ENCODE assay signal across 28 cellular contexts in genomic region chr10:97547889-97548485, GRCh38. TPM values are rescaled to one million over a fixed set of nuclear protein-coding genes. Genes with fewer than 3 reads are reported as not detected.
A peak's percentile ranks its signal among the peaks of the same experiment; 100 is the strongest.
DNase-seq lines count a peak whose midpoint lies in the region; ATAC-seq, FAIRE-seq and TF ChIP-seq lines count a peak whose summit lies in the region.
"Had no signal": no experiment of that assay in that cellular context is flagged by ENCODE, and none has a peak within 500 bp of the region (broad histone marks: within the 10 kb centered on the region; RNA-seq: fewer than 3 reads in every experiment).

No MANE protein-coding gene starts in this region.

- H3K79me2 ChIP-seq in GM23248 (ENCODE audit: insufficient read depth) = peaks cover 87% of the 10 kb centered on the region

- H3K27me3 Mint-ChIP-seq in endothelial cell (ENCODE audit: unreplicated experiment) = peaks cover 8% of the 10 kb centered on the region

- H2BK120ac ChIP-seq in mesenchymal stem cell (ENCODE audit: low read depth, low read length) = no peak overlapping the region

- TF ChIP-seq CTCF in endothelial cell (IDR thresholded peaks at IDR 0.05; ENCODE audit: unreplicated experiment) = no peak
- TF ChIP-seq CTCF in dorsolateral prefrontal cortex (IDR thresholded peaks at IDR 0.05 in 54 of 56, conservative IDR thresholded peaks at IDR 0.05 in 2 of 56; ENCODE audit: low read depth in 1 of 56, partially characterized antibody in 56 of 56) = no peak

- no peak overlapping the region for H4K91ac ChIP-seq in mesenchymal stem cell (ENCODE audit: low read length)

- ATAC-seq in GM19035 (IDR thresholded peaks at IDR 0.05; ENCODE audit: unreplicated experiment) = no peak
- ATAC-seq: natural killer cell treated with Interleukin-12 subunit alpha and Interleukin-12 subunit beta and Interleukin-15 and Interleukin-18, amount 100 ng/mL, for 72 hours had no signal

- in situ Hi-C loops in GM23248 (cut with MboI) = no loop called here

- intact Hi-C loops in dorsolateral prefrontal cortex (cut with DNase I) = loop anchor here in 1 of 2 donors (2.0 kb wide), 1 partner anchor 49 kb away; the partner anchor contains the start of genes MMS19 and UBTD1

- FAIRE-seq in RCC 7860 (lab: Jason Lieb, UNC) = no peak
- FAIRE-seq: endothelial cell of umbilical vein, GM19239 had no signal

- H3K9me3 Mint-ChIP-seq in endothelial cell (ENCODE audit: unreplicated experiment) = no peaks in the 10 kb centered on the region
- H3K9me3 Mint-ChIP-seq: CD14-positive monocyte; natural killer cell treated with Interleukin-12 subunit alpha and Interleukin-12 subunit beta and Interleukin-15 and Interleukin-18, amount 100 ng/mL, for 72 hours; T-helper 1 cell treated with Interleukin-12 subunit alpha and Interleukin-12 subunit beta and Interleukin-4 antibody, amounts not matched to agents 30 μg/mL and 1 μg/mL, for 36 hours had no signal

- H2BK5ac ChIP-seq in mesenchymal stem cell (ENCODE audit: low read depth, low read length, poor library complexity, severe bottlenecking) = no peak overlapping the region

- peaks cover 65% of the 10 kb centered on the region for H3K4me1 Mint-ChIP-seq in endothelial cell (ENCODE audit: unreplicated experiment)

- H3K4me1 ChIP-seq in GM23248 (ENCODE audit: insufficient read depth) (peaks cover 14% of the 10 kb centered on the region), mesenchymal stem cell (ENCODE audit: control insufficient read depth, insufficient read depth, low read depth, low read length) (peaks cover 36% of the 10 kb centered on the region)
- H3K4me1 ChIP-seq: colonic mucosa, HAP-1 had no signal

- H3K23ac ChIP-seq in mesenchymal stem cell (ENCODE audit: low read length in 2 of 2) = no peak overlapping the region

- no peak overlapping the region for H2AK5ac ChIP-seq in mesenchymal stem cell (ENCODE audit: low read length, severe bottlenecking)

- H3K27me3 ChIP-seq in GM23248 (replicated peaks; ENCODE audit: insufficient read depth) = no peaks in the 10 kb centered on the region
- H3K27me3 ChIP-seq in mesenchymal stem cell (ENCODE audit: control insufficient read depth in 1 of 2, insufficient read depth in 1 of 2, low read length in 2 of 2) = no peaks in the 10 kb centered on the region
- H3K27me3 ChIP-seq in dorsolateral prefrontal cortex = no peaks in the 10 kb centered on the region
- no peaks in the 10 kb centered on the region for H3K27me3 ChIP-seq in MG63
- H3K27me3 ChIP-seq: colonic mucosa, suprapubic skin had no signal

- H3K14ac ChIP-seq in mesenchymal stem cell (ENCODE audit: low read length in 2 of 2) = no peak overlapping the region

- H3K4me3 Mint-ChIP-seq in endothelial cell (ENCODE audit: unreplicated experiment) = no peak overlapping the region
- H3K4me3 Mint-ChIP-seq: CD14-positive monocyte; natural killer cell treated with Interleukin-12 subunit alpha and Interleukin-12 subunit beta and Interleukin-15 and Interleukin-18, amount 100 ng/mL, for 72 hours; T-helper 1 cell treated with Interleukin-12 subunit alpha and Interleukin-12 subunit beta and Interleukin-4 antibody, amounts not matched to agents 30 μg/mL and 1 μg/mL, for 36 hours had no signal

- H3K79me1 ChIP-seq in mesenchymal stem cell (replicated peaks; ENCODE audit: low read length, poor library complexity, severe bottlenecking) = peaks cover 25% of the 10 kb centered on the region

- no peaks in the 10 kb centered on the region for H3K9me3 ChIP-seq in GM23248 (ENCODE audit: low read depth)
- H3K9me3 ChIP-seq in mesenchymal stem cell (ENCODE audit: control insufficient read depth, low read length) = no peaks in the 10 kb centered on the region
- H3K9me3 ChIP-seq in MG63 = no peaks in the 10 kb centered on the region
- H3K9me3 ChIP-seq: colonic mucosa, HAP-1, suprapubic skin had no signal

- peaks cover 4% of the 10 kb centered on the region for H3K36me3 Mint-ChIP-seq in endothelial cell (ENCODE audit: low read depth, unreplicated experiment)
- H3K36me3 Mint-ChIP-seq: natural killer cell treated with Interleukin-12 subunit alpha and Interleukin-12 subunit beta and Interleukin-15 and Interleukin-18, amount 100 ng/mL, for 72 hours had no signal

- no peaks in the 10 kb centered on the region for H4K20me1 ChIP-seq in GM23248 (ENCODE audit: insufficient read depth)

- H4K8ac ChIP-seq in mesenchymal stem cell (ENCODE audit: low read length) = no peak overlapping the region

- peak overlapping the region; percentile 18 to 69 for H2BK12ac ChIP-seq in mesenchymal stem cell (ENCODE audit: low read length in 2 of 2)

- no peak overlapping the region for H2AFZ ChIP-seq in GM23248
- no peak overlapping the region for H2AFZ ChIP-seq in mesenchymal stem cell (ENCODE audit: low read depth, low read length)

- DNase-seq in GM23248 (peak; percentile 38), RCC 7860 (ENCODE audit: low spot score) (peak; percentile 47), endothelial cell (ENCODE audit: low spot score) (no peak), mesenchymal stem cell (peak; percentile 38), NCI-H187 treated with DMSO at 0.1 percent for 48 hours (lab: John Stamatoyannopoulos, UW) (no peak), dorsolateral prefrontal cortex (no peak), MG63 (no peak)
- DNase-seq: activated CD4-positive, alpha-beta T cell treated with anti-CD3 and anti-CD28 coated beads, Interleukin-2, amount 50 U/mL, for 4 hours; activated T-cell treated with anti-CD3 and anti-CD28 coated beads for 4 hours; colonic mucosa; GF-D8; hypothalamus; islet precursor cell; mesendoderm; NCI-H446 treated with DMSO at 0.1 percent for 48 hours; SIG-M5 had no signal

- 32 to 43% methylated on average over 6 of the region's 6 CpGs for WGBS in GM23248 (ENCODE audit: low coverage in 1 of 2, low lambda C conversion rate in 2 of 2, missing lambda C conversion rate in 2 of 2), 2 experiments
- 78% methylated on average over 6 of the region's 6 CpGs for WGBS in mesenchymal stem cell

- H3K4me3 ChIP-seq in GM23248 = no peak overlapping the region
- no peak overlapping the region for H3K4me3 ChIP-seq in mesenchymal stem cell (ENCODE audit: insufficient read depth in 1 of 2, low read depth in 1 of 2, low read length in 2 of 2)
- H3K4me3 ChIP-seq in dorsolateral prefrontal cortex = no peak overlapping the region
- no peak overlapping the region for H3K4me3 ChIP-seq in MG63
- H3K4me3 ChIP-seq: colonic mucosa, HAP-1, suprapubic skin had no signal

- no peak overlapping the region for H2BK15ac ChIP-seq in mesenchymal stem cell (ENCODE audit: low read depth, poor library complexity, severe bottlenecking)

- H3K4me2 ChIP-seq in GM23248 (ENCODE audit: unreplicated experiment) = no peak overlapping the region
- no peak overlapping the region for H3K4me2 ChIP-seq in mesenchymal stem cell (ENCODE audit: low read length, poor library complexity, severe bottlenecking)

- peak overlapping the region in 1 of 2 experiments; percentile 37 for H3K4ac ChIP-seq in mesenchymal stem cell (ENCODE audit: low read depth in 1 of 2, low read length in 2 of 2)

- H3K36me3 ChIP-seq in GM23248 (ENCODE audit: low read depth) = no peaks in the 10 kb centered on the region
- peaks cover 0 to 34% of the 10 kb centered on the region in 2 experiments for H3K36me3 ChIP-seq in mesenchymal stem cell (ENCODE audit: control insufficient read depth in 1 of 2, insufficient read depth in 2 of 2, low read depth in 1 of 2, low read length in 2 of 2)
- H3K36me3 ChIP-seq in MG63 = no peaks in the 10 kb centered on the region
- H3K36me3 ChIP-seq: colonic mucosa, HAP-1, suprapubic skin had no signal

- H3K18ac ChIP-seq in mesenchymal stem cell (ENCODE audit: low read depth in 1 of 2, low read length in 2 of 2) = no peak overlapping the region

- H3K9ac ChIP-seq in GM23248 (no peak overlapping the region), mesenchymal stem cell (ENCODE audit: low read length) (no peak overlapping the region)

- H3K27ac ChIP-seq in GM23248 = no peak overlapping the region
- H3K27ac ChIP-seq in mesenchymal stem cell (ENCODE audit: low read length, poor library complexity, severe bottlenecking) = no peak overlapping the region
- peak overlapping the region in 1 of 59 donors; percentile 76 for H3K27ac ChIP-seq in dorsolateral prefrontal cortex
- H3K27ac ChIP-seq: colonic mucosa, VCaP had no signal

- peak overlapping the region; percentile 72 for H3K27ac Mint-ChIP-seq in endothelial cell (ENCODE audit: unreplicated experiment)
- H3K27ac Mint-ChIP-seq: natural killer cell treated with Interleukin-12 subunit alpha and Interleukin-12 subunit beta and Interleukin-15 and Interleukin-18, amount 100 ng/mL, for 72 hours; T-helper 1 cell treated with Interleukin-12 subunit alpha and Interleukin-12 subunit beta and Interleukin-4 antibody, amounts not matched to agents 30 μg/mL and 1 μg/mL, for 36 hours had no signal

- H3F3A ChIP-seq in GM23248 (ENCODE audit: insufficient read depth) = peaks cover 15% of the 10 kb centered on the region

- no peaks in the 10 kb centered on the region for H3K9me2 ChIP-seq in GM23248 (ENCODE audit: insufficient read depth)

RNA-seq across cellular contexts. Expression of gene ANKRD2, which starts 24.6 kb away (rescaled TPM):
- not detected in 2 replicates for total RNA-seq in GM23248 (2014; rRNA removed; shearing (Covaris generic))
- not detected in 2 replicates for polyA plus RNA-seq in GM23248 (2016; fragmentation: Nextera tagmentation; extraction: Ambion mirVana)
- total RNA-seq in endothelial cell (ENCODE audit: unreplicated experiment) (0.33 TPM), dorsolateral prefrontal cortex (1 to 10 TPM in 111 of 120 experiments, under 1 TPM in 9; 0.43 to 9.5 (median 2.8) TPM)
- polyA plus RNA-seq in mesenchymal stem cell (2013, experiment 1 of 2) = 0.04 TPM
- polyA plus RNA-seq in mesenchymal stem cell (2013, experiment 2 of 2) = not detected
- not detected in 2 replicates for total RNA-seq in MG63 (2014; rRNA removed; shearing (Covaris generic); ENCODE audit: low replicate concordance)
- total RNA-seq: natural killer cell treated with Interleukin-12 subunit alpha and Interleukin-12 subunit beta and Interleukin-15 and Interleukin-18, amount 100 ng/mL, for 72 hours had no signal
- polyA plus RNA-seq: CD14-positive monocyte had no signal

RNA-seq across cellular contexts. Expression of gene HOGA1, which starts 36.2 kb away (rescaled TPM):
- 0.22 TPM in 1 of 2 replicates, not detected in the other for total RNA-seq in GM23248 (2014; rRNA removed; shearing (Covaris generic))
- polyA plus RNA-seq in GM23248 (2016; fragmentation: Nextera tagmentation; extraction: Ambion mirVana) = 0.13 and 0.28 TPM in 2 replicates
- 0.85 TPM for total RNA-seq in endothelial cell (ENCODE audit: unreplicated experiment)
- 0.23 TPM for polyA plus RNA-seq in mesenchymal stem cell (2013, experiment 1 of 2)
- 0.27 TPM for polyA plus RNA-seq in mesenchymal stem cell (2013, experiment 2 of 2)
- total RNA-seq in dorsolateral prefrontal cortex = 10 to 100 TPM in 3 of 120 experiments, 1 to 10 TPM in 117; 1.1 to 13.6 (median 4.2) TPM
- total RNA-seq in MG63 (2014; rRNA removed; shearing (Covaris generic); ENCODE audit: low replicate concordance) = 5.0 and 6.7 TPM in 2 replicates
- total RNA-seq: natural killer cell treated with Interleukin-12 subunit alpha and Interleukin-12 subunit beta and Interleukin-15 and Interleukin-18, amount 100 ng/mL, for 72 hours had no signal
- polyA plus RNA-seq: CD14-positive monocyte had no signal

RNA-seq across cellular contexts. Expression of gene C10orf62, which starts 41.5 kb away (rescaled TPM):
- total RNA-seq in GM23248 (2014; rRNA removed; shearing (Covaris generic)) = not detected in 2 replicates
- polyA plus RNA-seq in GM23248 (2016; fragmentation: Nextera tagmentation; extraction: Ambion mirVana) = not detected in 2 replicates
- total RNA-seq in endothelial cell (ENCODE audit: unreplicated experiment) (not detected), dorsolateral prefrontal cortex (1 to 10 TPM in 34 of 120 experiments, under 1 TPM in 48, not detected in 38; 0.34 to 2.5 (median 0.89) TPM)
- not detected for polyA plus RNA-seq in mesenchymal stem cell (2013, experiment 1 of 2)
- polyA plus RNA-seq in mesenchymal stem cell (2013, experiment 2 of 2) = not detected
- not detected in 2 replicates for total RNA-seq in MG63 (2014; rRNA removed; shearing (Covaris generic); ENCODE audit: low replicate concordance)
- total RNA-seq: colonic mucosa; endothelial cell of umbilical vein; fibroblast of villous mesenchyme; natural killer cell treated with Interleukin-12 subunit alpha and Interleukin-12 subunit beta and Interleukin-15 and Interleukin-18, amount 100 ng/mL, for 72 hours; pulmonary artery endothelial cell; suprapubic skin had no signal
- polyA plus RNA-seq: AG04450, CD14-positive monocyte, endothelial cell of umbilical vein had no signal

RNA-seq across cellular contexts. Expression of gene UBTD1, which starts 49.3 kb away (rescaled TPM):
- 16.2 and 20.8 TPM in 2 replicates for total RNA-seq in GM23248 (2014; rRNA removed; shearing (Covaris generic))
- 27.2 and 29.8 TPM in 2 replicates for polyA plus RNA-seq in GM23248 (2016; fragmentation: Nextera tagmentation; extraction: Ambion mirVana)
- total RNA-seq in endothelial cell (ENCODE audit: unreplicated experiment) = 78.0 TPM
- polyA plus RNA-seq in mesenchymal stem cell (2013, experiment 1 of 2) = 29.3 TPM
- 29.9 TPM for polyA plus RNA-seq in mesenchymal stem cell (2013, experiment 2 of 2)
- 10 to 100 TPM in 99 of 120 experiments, 1 to 10 TPM in 21; 8.3 to 22.0 (median 11.9) TPM for total RNA-seq in dorsolateral prefrontal cortex
- total RNA-seq in MG63 (2014; rRNA removed; shearing (Covaris generic); ENCODE audit: low replicate concordance) = 19.3 and 29.7 TPM in 2 replicates

RNA-seq across cellular contexts. Expression of gene MMS19, which starts 49.8 kb away (rescaled TPM):
- 89.7 and 116 TPM in 2 replicates for total RNA-seq in GM23248 (2014; rRNA removed; shearing (Covaris generic))
- 40.0 and 40.6 TPM in 2 replicates for polyA plus RNA-seq in GM23248 (2016; fragmentation: Nextera tagmentation; extraction: Ambion mirVana)
- 127 TPM for total RNA-seq in endothelial cell (ENCODE audit: unreplicated experiment)
- polyA plus RNA-seq in mesenchymal stem cell (2013, experiment 1 of 2) = 64.0 TPM
- polyA plus RNA-seq in mesenchymal stem cell (2013, experiment 2 of 2) = 64.3 TPM
- total RNA-seq in dorsolateral prefrontal cortex = 100 to 1,000 TPM in 3 of 120 experiments, 10 to 100 TPM in 117; 53.4 to 109 (median 81.4) TPM
- 44.3 and 57.6 TPM in 2 replicates for total RNA-seq in MG63 (2014; rRNA removed; shearing (Covaris generic); ENCODE audit: low replicate concordance)

Comparison
In these comparisons a context has a peak if more than half of its experiments do, and no peak if none do; other contexts are left out.
1. DNase-seq: peak in GM23248 (single experiment), RCC 7860 (single experiment) and mesenchymal stem cell (single experiment); none in endothelial cell (single experiment), NCI-H187 treated with DMSO at 0.1 percent for 48 hours (single experiment), dorsolateral prefrontal cortex (0 of 10) and MG63 (single experiment).